Comparison of ENCODE assay signal across 1 cellular context in genomic region chr16:88524973-88525662, GRCh38.
TF ChIP-seq lines count a peak whose summit lies in the region.

No MANE protein-coding gene starts in this region.

TF ChIP-seq in GM23338, 12 proteins besides CTCF, POLR2A, EP300 and RAD21 (continued from another document):
- TF ChIP-seq ZNF462 (CRISPR knock-in tag; IDR thresholded peaks at IDR 0.05) (no peak), ZNF114 (CRISPR knock-in tag; IDR thresholded peaks at IDR 0.05) (no peak), NANOG (IDR thresholded peaks at IDR 0.05; ENCODE audit: borderline replicate concordance) (no peak), EZH2 (IDR thresholded peaks at IDR 0.05; ENCODE audit: low read depth, unreplicated experiment) (no peak), ETS1 (IDR thresholded peaks at IDR 0.05) (no peak), ZNF331 (CRISPR knock-in tag; IDR thresholded peaks at IDR 0.05; ENCODE audit: low read depth) (no peak)
TF ChIP-seq in GM23338: peak in this region for 0.
